16 cellular contexts compared by ENCODE assay signal in genomic region chr15:90316139-90316538, GRCh38. TPM values are rescaled to one million over a fixed set of nuclear protein-coding genes. Genes with fewer than 3 reads are reported as not detected.
DNase-seq lines count a peak whose midpoint lies in the region; TF ChIP-seq lines count a peak whose summit lies in the region.
"Had no signal": no experiment of that assay in that cellular context is flagged by ENCODE, and none has a peak within 500 bp of the region (broad histone marks: within the 10 kb centered on the region; RNA-seq: fewer than 3 reads in every experiment).

No MANE protein-coding gene starts in this region.

- no peaks in the 10 kb centered on the region for H3K27me3 ChIP-seq in thyroid gland

- TF ChIP-seq CTCF in VCaP (conservative IDR thresholded peaks at IDR 0.05): no peak
- TF ChIP-seq CTCF in thyroid gland (IDR thresholded peaks at IDR 0.05): no peak

- H3K27ac ChIP-seq in VCaP (peak overlapping the region; percentile 89), epithelial cell of prostate (peak overlapping the region; percentile 53), thyroid gland (peak overlapping the region in 2 of 3 donors; percentile 34 to 55)

- intact Hi-C loops in thyroid gland (cut with DNase I): no loop called here

- peaks cover 13 to 18% of the 10 kb centered on the region in 2 donors for H3K4me1 ChIP-seq in thyroid gland

- 65 to 68% methylated on average over 4 of the region's 4 CpGs for WGBS in thyroid gland, 2 donors

- no peak for TF ChIP-seq POLR2A in thyroid gland (IDR thresholded peaks at IDR 0.05)

- no peaks in the 10 kb centered on the region for H3K36me3 ChIP-seq in thyroid gland

- DNase-seq in epithelial cell of prostate (ENCODE audit: low read depth, low spot score) (no peak), mucosa of gallbladder (ENCODE audit: low spot score) (peak; percentile 9), thyroid gland (no peak), NCI-H1417 treated with DMSO at 0.1 percent for 48 hours (lab: John Stamatoyannopoulos, UW) (no peak), iPS-NIHi7 (ENCODE audit: extremely low spot score) (no peak), DMS53 (lab: John Stamatoyannopoulos, UW) (no peak)
- DNase-seq: activated gamma-delta T cell treated with Interleukin-2 at 50 U/mL for 16 hours; DND-41; foreskin melanocyte; Kasumi-1; naive B cell; NCI-H146; retina; stimulated activated CD4-positive, alpha-beta T cell treated with anti-CD3 and anti-CD28 coated beads, Interleukin-4, amount 100 ng/mL, for 24 hours had no signal

- no peak overlapping the region for H3K4me3 ChIP-seq in thyroid gland (replicated peaks in 1 of 3)
- H3K4me3 ChIP-seq: GM23338 had no signal

- no peaks in the 10 kb centered on the region for H3K9me3 ChIP-seq in thyroid gland

RNA-seq across cellular contexts. Expression of gene ZNF774, which starts 35.9 kb away (rescaled TPM):
- 18.4 TPM for total RNA-seq in mucosa of gallbladder
- 10 to 100 TPM in 1 of 4 donors, 1 to 10 TPM in 3; 3.6 to 13.1 (median 5.5) TPM for total RNA-seq in thyroid gland

RNA-seq across cellular contexts. Expression of gene NGRN, which starts 50.7 kb away (rescaled TPM):
- total RNA-seq in mucosa of gallbladder (91.8 TPM), thyroid gland (100 to 1,000 TPM in 1 of 4 donors, 10 to 100 TPM in 3; 80.7 to 159 (median 96.4) TPM)
